Comparison of ENCODE assay signal across 1 cellular context in genomic region chr12:47949441-47950341, GRCh38.
A peak's percentile ranks its signal among the peaks of the same experiment; 100 is the strongest.
TF ChIP-seq lines count a peak whose summit lies in the region.

No MANE protein-coding gene starts in this region.

TF ChIP-seq in HepG2, 621 proteins besides CTCF, POLR2A, EP300 and RAD21 (continued from another document):
- TF ChIP-seq ZNF350 (CRISPR knock-in tag; IDR thresholded peaks at IDR 0.05; ENCODE audit: borderline replicate concordance, low read depth) (peak; percentile 67; the same call in 1 of the 2 replicates), MED1 (CRISPR knock-in tag; IDR thresholded peaks at IDR 0.05) (peak; percentile 65; the same call in 1 of the 2 replicates), WIZ (CRISPR knock-in tag; IDR thresholded peaks at IDR 0.05) (peak; percentile 78; the same call in 1 of the 2 replicates), IRF2 (CRISPR knock-in tag; IDR thresholded peaks at IDR 0.05) (no peak), HMG20B (CRISPR knock-in tag; conservative IDR thresholded peaks at IDR 0.05) (no peak), ZFP41 (CRISPR knock-in tag; IDR thresholded peaks at IDR 0.05; ENCODE audit: borderline replicate concordance) (no peak), MTA1 (CRISPR knock-in tag; IDR thresholded peaks at IDR 0.05; ENCODE audit: borderline replicate concordance) (peak; percentile 53; the same call in 1 of the 2 replicates), ARHGAP35 (CRISPR knock-in tag; IDR thresholded peaks at IDR 0.05; ENCODE audit: borderline replicate concordance) (0 out of 2 replicates have a peak, but pooled peaks have one; percentile 30), KDM2A (CRISPR knock-in tag; IDR thresholded peaks at IDR 0.05; ENCODE audit: borderline replicate concordance, low read depth) (peak; percentile 54; the same call in 1 of the 2 replicates), KAT7 (CRISPR knock-in tag; IDR thresholded peaks at IDR 0.05; ENCODE audit: borderline replicate concordance) (no peak), ZNF543 (CRISPR knock-in tag; IDR thresholded peaks at IDR 0.05) (peak; percentile 75; the same call in 1 of the 2 replicates), SOX6 (IDR thresholded peaks at IDR 0.05) (no peak), SOX6 (CRISPR knock-in tag; IDR thresholded peaks at IDR 0.05) (peak; percentile 38; the same call in 1 of the 2 replicates), NCOA2 (CRISPR knock-in tag; IDR thresholded peaks at IDR 0.05) (peak; percentile 57; the same call in 1 of the 2 replicates), FOXP1 (IDR thresholded peaks at IDR 0.05) (no peak), FOXP1 (CRISPR knock-in tag; IDR thresholded peaks at IDR 0.05) (peak; percentile 53), RXRB (CRISPR knock-in tag; IDR thresholded peaks at IDR 0.05; ENCODE audit: borderline replicate concordance) (peak; percentile 51; the same call in 1 of the 2 replicates), ZZZ3 (CRISPR knock-in tag; IDR thresholded peaks at IDR 0.05; ENCODE audit: borderline replicate concordance) (no peak; the same call in 1 of the 2 replicates), RARA (CRISPR knock-in tag; IDR thresholded peaks at IDR 0.05) (peak; percentile 13; the same call in 1 of the 2 replicates), ASH2L (IDR thresholded peaks at IDR 0.05; ENCODE audit: insufficient read length, low read depth, low read length) (peak; percentile 30), KDM3A (CRISPR knock-in tag; IDR thresholded peaks at IDR 0.05; ENCODE audit: low read depth) (peak; percentile 22; the same call in 1 of the 2 replicates), IKZF4 (CRISPR knock-in tag; IDR thresholded peaks at IDR 0.05; ENCODE audit: borderline replicate concordance, low read depth, not compliant biosample characterization) (no peak), ZNF607 (CRISPR knock-in tag; IDR thresholded peaks at IDR 0.05; ENCODE audit: borderline replicate concordance) (peak; percentile 58; the same call in 1 of the 2 replicates), ZNF839 (CRISPR knock-in tag; IDR thresholded peaks at IDR 0.05; ENCODE audit: borderline replicate concordance) (no peak)
- TF ChIP-seq, protein P1, sequence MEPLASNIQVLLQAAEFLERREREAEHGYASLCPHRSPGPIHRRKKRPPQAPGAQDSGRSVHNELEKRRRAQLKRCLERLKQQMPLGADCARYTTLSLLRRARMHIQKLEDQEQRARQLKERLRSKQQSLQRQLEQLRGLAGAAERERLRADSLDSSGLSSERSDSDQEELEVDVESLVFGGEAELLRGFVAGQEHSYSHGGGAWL (CRISPR knock-in tag; IDR thresholded peaks at IDR 0.05): peak; percentile 42; the same call in 1 of the 2 replicates
- TF ChIP-seq, protein P2, sequence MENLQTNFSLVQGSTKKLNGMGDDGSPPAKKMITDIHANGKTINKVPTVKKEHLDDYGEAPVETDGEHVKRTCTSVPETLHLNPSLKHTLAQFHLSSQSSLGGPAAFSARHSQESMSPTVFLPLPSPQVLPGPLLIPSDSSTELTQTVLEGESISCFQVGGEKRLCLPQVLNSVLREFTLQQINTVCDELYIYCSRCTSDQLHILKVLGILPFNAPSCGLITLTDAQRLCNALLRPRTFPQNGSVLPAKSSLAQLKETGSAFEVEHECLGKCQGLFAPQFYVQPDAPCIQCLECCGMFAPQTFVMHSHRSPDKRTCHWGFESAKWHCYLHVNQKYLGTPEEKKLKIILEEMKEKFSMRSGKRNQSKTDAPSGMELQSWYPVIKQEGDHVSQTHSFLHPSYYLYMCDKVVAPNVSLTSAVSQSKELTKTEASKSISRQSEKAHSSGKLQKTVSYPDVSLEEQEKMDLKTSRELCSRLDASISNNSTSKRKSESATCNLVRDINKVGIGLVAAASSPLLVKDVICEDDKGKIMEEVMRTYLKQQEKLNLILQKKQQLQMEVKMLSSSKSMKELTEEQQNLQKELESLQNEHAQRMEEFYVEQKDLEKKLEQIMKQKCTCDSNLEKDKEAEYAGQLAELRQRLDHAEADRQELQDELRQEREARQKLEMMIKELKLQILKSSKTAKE (CRISPR knock-in tag; IDR thresholded peaks at IDR 0.05; ENCODE audit: borderline replicate concordance): peak; percentile 71
- TF ChIP-seq, protein P3, sequence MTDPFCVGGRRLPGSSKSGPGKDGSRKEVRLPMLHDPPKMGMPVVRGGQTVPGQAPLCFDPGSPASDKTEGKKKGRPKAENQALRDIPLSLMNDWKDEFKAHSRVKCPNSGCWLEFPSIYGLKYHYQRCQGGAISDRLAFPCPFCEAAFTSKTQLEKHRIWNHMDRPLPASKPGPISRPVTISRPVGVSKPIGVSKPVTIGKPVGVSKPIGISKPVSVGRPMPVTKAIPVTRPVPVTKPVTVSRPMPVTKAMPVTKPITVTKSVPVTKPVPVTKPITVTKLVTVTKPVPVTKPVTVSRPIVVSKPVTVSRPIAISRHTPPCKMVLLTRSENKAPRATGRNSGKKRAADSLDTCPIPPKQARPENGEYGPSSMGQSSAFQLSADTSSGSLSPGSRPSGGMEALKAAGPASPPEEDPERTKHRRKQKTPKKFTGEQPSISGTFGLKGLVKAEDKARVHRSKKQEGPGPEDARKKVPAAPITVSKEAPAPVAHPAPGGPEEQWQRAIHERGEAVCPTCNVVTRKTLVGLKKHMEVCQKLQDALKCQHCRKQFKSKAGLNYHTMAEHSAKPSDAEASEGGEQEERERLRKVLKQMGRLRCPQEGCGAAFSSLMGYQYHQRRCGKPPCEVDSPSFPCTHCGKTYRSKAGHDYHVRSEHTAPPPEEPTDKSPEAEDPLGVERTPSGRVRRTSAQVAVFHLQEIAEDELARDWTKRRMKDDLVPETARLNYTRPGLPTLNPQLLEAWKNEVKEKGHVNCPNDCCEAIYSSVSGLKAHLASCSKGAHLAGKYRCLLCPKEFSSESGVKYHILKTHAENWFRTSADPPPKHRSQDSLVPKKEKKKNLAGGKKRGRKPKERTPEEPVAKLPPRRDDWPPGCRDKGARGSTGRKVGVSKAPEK (CRISPR knock-in tag; IDR thresholded peaks at IDR 0.05; ENCODE audit: borderline replicate concordance): peak; percentile 35; the same call in 1 of the 2 replicates
